ENCODE assay signal across 8 cellular contexts in the genomic region with DNA sequence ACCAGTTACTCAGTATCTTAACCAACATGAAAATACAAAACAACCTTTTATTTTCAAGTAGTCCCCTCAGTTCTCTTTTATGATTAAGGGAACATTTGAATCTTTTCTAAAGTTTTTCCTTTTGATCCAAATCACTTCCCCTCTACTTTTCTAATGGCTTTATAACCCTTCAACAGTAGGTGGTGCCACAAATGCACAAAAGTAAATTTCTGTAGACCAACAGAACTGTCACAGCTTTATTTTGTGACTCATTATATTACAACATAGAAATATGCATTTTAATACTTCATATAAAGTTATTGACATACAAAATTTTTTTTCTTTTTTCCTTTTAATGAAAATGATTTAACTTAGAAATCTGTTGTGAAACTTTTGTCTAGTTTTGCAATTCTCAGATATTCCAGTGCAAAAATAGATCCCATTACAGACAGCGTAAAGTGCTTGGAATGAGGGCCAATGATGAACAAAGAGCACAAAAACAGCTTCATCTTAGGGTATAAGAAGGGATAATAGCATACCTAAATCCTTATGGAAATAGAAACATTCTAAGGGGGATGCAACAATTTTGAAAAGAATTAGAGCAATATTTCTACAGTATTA. TPM values are rescaled to one million over a fixed set of nuclear protein-coding genes. Genes with fewer than 3 reads are reported as not detected.
A peak's percentile ranks its signal among the peaks of the same experiment; 100 is the strongest.
DNase-seq lines count a peak whose midpoint lies in the region; ATAC-seq and TF ChIP-seq lines count a peak whose summit lies in the region.

No MANE protein-coding gene starts in this region.

- no peaks in the 10 kb centered on the region for H3K9me3 ChIP-seq in CD8-positive, alpha-beta T cell (ENCODE audit: low read length)
- no peaks in the 10 kb centered on the region for H3K9me3 ChIP-seq in prostate gland

- no peak overlapping the region for H3K4me3 ChIP-seq in CD8-positive, alpha-beta T cell (ENCODE audit: low read depth, low read length)
- H3K4me3 ChIP-seq in prostate gland, result no peak overlapping the region

- no peak overlapping the region for H3K4me3 Mint-ChIP-seq in activated CD4-positive, alpha-beta T cell treated with anti-CD3 and anti-CD28 coated beads, Interleukin-2, amount 10 ng/mL, durations not matched to agents 24 days and 14 days
- H3K4me3 Mint-ChIP-seq in CD8-positive, alpha-beta T cell, result no peak overlapping the region

- no peaks in the 10 kb centered on the region for H3K27me3 ChIP-seq in CD8-positive, alpha-beta T cell (ENCODE audit: insufficient read depth, low read length)
- no peaks in the 10 kb centered on the region for H3K27me3 ChIP-seq in prostate gland (replicated peaks; ENCODE audit: insufficient read depth)

- ATAC-seq in HG03565 (IDR thresholded peaks at IDR 0.05; ENCODE audit: unreplicated experiment), result peak; percentile 34
- no peak for ATAC-seq in CD8-positive, alpha-beta T cell

- intact Hi-C loops in activated CD4-positive, alpha-beta T cell treated with anti-CD3 and anti-CD28 coated beads, Interleukin-2, amount 10 ng/mL, durations not matched to agents 24 days and 14 days (cut with micrococcal nuclease), result loop anchor here (10.0 kb wide), 1 partner anchor 374 kb away; no protein-coding TSS in a partner anchor
- intact Hi-C loops in CD8-positive, alpha-beta T cell (cut with DNase I, micrococcal nuclease), result loop anchor here in 1 of 2 experiments (1.0 to 10.0 kb wide), 2 partner anchors 374 to 634 kb away; no protein-coding TSS in a partner anchor
- intact Hi-C loops in prostate gland (cut with DNase I), result no loop called here

- WGBS in prostate gland, result 87% methylated on average over 1 of the region's 1 CpG

- no peaks in the 10 kb centered on the region for H3K36me3 Mint-ChIP-seq in activated CD4-positive, alpha-beta T cell treated with anti-CD3 and anti-CD28 coated beads, Interleukin-2, amount 10 ng/mL, durations not matched to agents 24 days and 14 days (ENCODE audit: low read depth)
- H3K36me3 Mint-ChIP-seq in CD8-positive, alpha-beta T cell, result peaks cover 19% of the 10 kb centered on the region

- H3K4me1 ChIP-seq in CD8-positive, alpha-beta T cell (ENCODE audit: insufficient read depth, low read length), result no peaks in the 10 kb centered on the region
- no peaks in the 10 kb centered on the region for H3K4me1 ChIP-seq in prostate gland (replicated peaks)

- POLR2A ChIA-PET in CD8-positive, alpha-beta T cell (lab: Charles Lee), result interaction anchor here (0.7 kb wide), 1 partner anchor 822 kb away, joined by 6 read pairs; no protein-coding TSS in a partner anchor

- TF ChIP-seq CTCF in CD8-positive, alpha-beta T cell (IDR thresholded peaks at IDR 0.05), result no peak
- peak in 1 of 4 experiments; percentile 22 for TF ChIP-seq CTCF in prostate gland (IDR thresholded peaks at IDR 0.05)

- no peak overlapping the region for H3K27ac ChIP-seq in CD8-positive, alpha-beta T cell (ENCODE audit: low read depth, low read length)
- no peak overlapping the region for H3K27ac ChIP-seq in prostate gland

- peaks cover 2% of the 10 kb centered on the region for H3K27me3 Mint-ChIP-seq in activated CD4-positive, alpha-beta T cell treated with anti-CD3 and anti-CD28 coated beads, Interleukin-2, amount 10 ng/mL, durations not matched to agents 24 days and 14 days
- H3K27me3 Mint-ChIP-seq in CD8-positive, alpha-beta T cell (ENCODE audit: low read depth), result no peaks in the 10 kb centered on the region

- CTCF ChIA-PET in CD8-positive, alpha-beta T cell (lab: Charles Lee), result interaction anchor here (0.9 kb wide), 1 partner anchor 635 kb away, joined by 4 read pairs; no protein-coding TSS in a partner anchor

- no peak overlapping the region for H3K27ac Mint-ChIP-seq in activated CD4-positive, alpha-beta T cell treated with anti-CD3 and anti-CD28 coated beads, Interleukin-2, amount 10 ng/mL, durations not matched to agents 24 days and 14 days
- no peak overlapping the region for H3K27ac Mint-ChIP-seq in CD8-positive, alpha-beta T cell

- no peak for TF ChIP-seq POLR2A in prostate gland (IDR thresholded peaks at IDR 0.05)

- H3K36me3 ChIP-seq in CD8-positive, alpha-beta T cell (ENCODE audit: insufficient read depth, low read length), result no peaks in the 10 kb centered on the region
- peaks cover 4 to 6% of the 10 kb centered on the region in 2 donors for H3K36me3 ChIP-seq in prostate gland

- H3K9me3 Mint-ChIP-seq in activated CD4-positive, alpha-beta T cell treated with anti-CD3 and anti-CD28 coated beads, Interleukin-2, amount 10 ng/mL, durations not matched to agents 24 days and 14 days, result no peaks in the 10 kb centered on the region
- H3K9me3 Mint-ChIP-seq in CD8-positive, alpha-beta T cell, result no peaks in the 10 kb centered on the region

- DNase-seq in activated CD4-positive, alpha-beta T cell treated with anti-CD3 and anti-CD28 coated beads, Interleukin-2, amount 10 ng/mL, durations not matched to agents 24 days and 14 days, result peak; percentile 57
- no peak for DNase-seq in activated CD4-positive, alpha-beta T cell treated with anti-CD3 and anti-CD28 coated beads for 1 hour
- DNase-seq in SW480 (ENCODE audit: low spot score) (peak; percentile 40), kidney glomerular epithelial cell (lab: John Stamatoyannopoulos, UW) (peak; percentile 1), prostate gland (ENCODE audit: low spot score) (no peak), middle frontal gyrus (ENCODE audit: extremely low spot score, low spot score) (no peak)
- no peak for DNase-seq in CD8-positive, alpha-beta T cell

- no peaks in the 10 kb centered on the region for H3K4me1 Mint-ChIP-seq in activated CD4-positive, alpha-beta T cell treated with anti-CD3 and anti-CD28 coated beads, Interleukin-2, amount 10 ng/mL, durations not matched to agents 24 days and 14 days
- H3K4me1 Mint-ChIP-seq in CD8-positive, alpha-beta T cell (ENCODE audit: low read depth), result no peaks in the 10 kb centered on the region

RNA-seq across cellular contexts. Expression of gene NIPSNAP3B, which starts 17.0 kb away (rescaled TPM):
- 0.19 and 0.66 TPM in 2 replicates for total RNA-seq in activated CD4-positive, alpha-beta T cell treated with anti-CD3 and anti-CD28 coated beads, Interleukin-2, amount 10 ng/mL, durations not matched to agents 24 days and 14 days
- under 1 TPM; 0.16 to 0.39 TPM for total RNA-seq in CD8-positive, alpha-beta T cell
- 1 to 10 TPM; 2.4 to 3.6 TPM for total RNA-seq in prostate gland

RNA-seq across cellular contexts. Expression of gene NIPSNAP3A, which starts 33.4 kb away (rescaled TPM):
- 9.4 and 10.8 TPM in 2 replicates for total RNA-seq in activated CD4-positive, alpha-beta T cell treated with anti-CD3 and anti-CD28 coated beads, Interleukin-2, amount 10 ng/mL, durations not matched to agents 24 days and 14 days
- 1 to 10 TPM; 9.2 to 9.5 TPM for total RNA-seq in CD8-positive, alpha-beta T cell
- 10 to 100 TPM; 14.6 to 18.8 TPM for total RNA-seq in prostate gland

Comparison
In these comparisons a context has a peak if more than half of its experiments do, and no peak if none do; other contexts are left out.
1. DNase-seq: peak in activated CD4-positive, alpha-beta T cell treated with anti-CD3 and anti-CD28 coated beads, Interleukin-2, amount 10 ng/mL, durations not matched to agents 24 days and 14 days (single experiment), SW480 (single experiment) and kidney glomerular epithelial cell (single experiment); none in activated CD4-positive, alpha-beta T cell treated with anti-CD3 and anti-CD28 coated beads for 1 hour (single experiment), CD8-positive, alpha-beta T cell (0 of 7), prostate gland (single experiment) and middle frontal gyrus (single experiment).